1 cellular context compared by ENCODE assay signal in the genomic region with DNA sequence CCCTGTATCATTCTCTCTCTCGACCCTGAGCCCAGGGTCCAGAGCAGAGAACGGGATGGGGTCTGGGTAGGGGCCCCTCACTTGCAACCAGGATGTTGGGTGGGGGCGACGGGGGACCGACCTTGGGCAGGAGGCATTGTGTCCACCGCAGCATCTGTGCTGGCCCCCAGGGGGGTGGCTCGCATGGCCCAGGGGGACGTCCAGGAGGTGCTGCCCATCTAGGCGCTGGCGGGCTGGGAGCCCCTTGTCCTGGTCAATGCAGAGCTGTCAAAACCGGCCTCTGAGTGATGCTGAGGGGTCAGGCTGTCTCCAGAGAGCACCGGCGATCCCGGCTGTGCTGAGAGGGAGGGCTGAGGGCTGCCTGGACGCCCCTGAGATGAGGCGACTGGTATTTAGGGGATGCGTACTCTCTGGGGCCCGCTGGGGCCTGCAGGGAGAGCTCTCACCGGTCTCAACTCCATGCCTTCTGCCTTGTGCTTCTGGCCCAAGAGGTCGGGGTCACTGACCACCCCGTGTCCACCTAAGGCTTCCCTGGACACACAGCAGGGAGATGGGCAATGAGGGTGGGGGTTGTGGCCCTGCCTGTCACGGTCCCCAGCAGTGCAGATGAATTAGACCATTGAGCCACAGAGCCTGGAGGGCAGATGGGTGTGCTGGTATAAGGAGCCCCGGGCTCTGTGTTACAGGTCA.
TF ChIP-seq lines count a peak whose summit lies in the region.

No MANE protein-coding gene starts in this region.

TF ChIP-seq in GM23338, 12 proteins besides CTCF, POLR2A, EP300 and RAD21 (continued from another document):
- TF ChIP-seq, protein P1, sequence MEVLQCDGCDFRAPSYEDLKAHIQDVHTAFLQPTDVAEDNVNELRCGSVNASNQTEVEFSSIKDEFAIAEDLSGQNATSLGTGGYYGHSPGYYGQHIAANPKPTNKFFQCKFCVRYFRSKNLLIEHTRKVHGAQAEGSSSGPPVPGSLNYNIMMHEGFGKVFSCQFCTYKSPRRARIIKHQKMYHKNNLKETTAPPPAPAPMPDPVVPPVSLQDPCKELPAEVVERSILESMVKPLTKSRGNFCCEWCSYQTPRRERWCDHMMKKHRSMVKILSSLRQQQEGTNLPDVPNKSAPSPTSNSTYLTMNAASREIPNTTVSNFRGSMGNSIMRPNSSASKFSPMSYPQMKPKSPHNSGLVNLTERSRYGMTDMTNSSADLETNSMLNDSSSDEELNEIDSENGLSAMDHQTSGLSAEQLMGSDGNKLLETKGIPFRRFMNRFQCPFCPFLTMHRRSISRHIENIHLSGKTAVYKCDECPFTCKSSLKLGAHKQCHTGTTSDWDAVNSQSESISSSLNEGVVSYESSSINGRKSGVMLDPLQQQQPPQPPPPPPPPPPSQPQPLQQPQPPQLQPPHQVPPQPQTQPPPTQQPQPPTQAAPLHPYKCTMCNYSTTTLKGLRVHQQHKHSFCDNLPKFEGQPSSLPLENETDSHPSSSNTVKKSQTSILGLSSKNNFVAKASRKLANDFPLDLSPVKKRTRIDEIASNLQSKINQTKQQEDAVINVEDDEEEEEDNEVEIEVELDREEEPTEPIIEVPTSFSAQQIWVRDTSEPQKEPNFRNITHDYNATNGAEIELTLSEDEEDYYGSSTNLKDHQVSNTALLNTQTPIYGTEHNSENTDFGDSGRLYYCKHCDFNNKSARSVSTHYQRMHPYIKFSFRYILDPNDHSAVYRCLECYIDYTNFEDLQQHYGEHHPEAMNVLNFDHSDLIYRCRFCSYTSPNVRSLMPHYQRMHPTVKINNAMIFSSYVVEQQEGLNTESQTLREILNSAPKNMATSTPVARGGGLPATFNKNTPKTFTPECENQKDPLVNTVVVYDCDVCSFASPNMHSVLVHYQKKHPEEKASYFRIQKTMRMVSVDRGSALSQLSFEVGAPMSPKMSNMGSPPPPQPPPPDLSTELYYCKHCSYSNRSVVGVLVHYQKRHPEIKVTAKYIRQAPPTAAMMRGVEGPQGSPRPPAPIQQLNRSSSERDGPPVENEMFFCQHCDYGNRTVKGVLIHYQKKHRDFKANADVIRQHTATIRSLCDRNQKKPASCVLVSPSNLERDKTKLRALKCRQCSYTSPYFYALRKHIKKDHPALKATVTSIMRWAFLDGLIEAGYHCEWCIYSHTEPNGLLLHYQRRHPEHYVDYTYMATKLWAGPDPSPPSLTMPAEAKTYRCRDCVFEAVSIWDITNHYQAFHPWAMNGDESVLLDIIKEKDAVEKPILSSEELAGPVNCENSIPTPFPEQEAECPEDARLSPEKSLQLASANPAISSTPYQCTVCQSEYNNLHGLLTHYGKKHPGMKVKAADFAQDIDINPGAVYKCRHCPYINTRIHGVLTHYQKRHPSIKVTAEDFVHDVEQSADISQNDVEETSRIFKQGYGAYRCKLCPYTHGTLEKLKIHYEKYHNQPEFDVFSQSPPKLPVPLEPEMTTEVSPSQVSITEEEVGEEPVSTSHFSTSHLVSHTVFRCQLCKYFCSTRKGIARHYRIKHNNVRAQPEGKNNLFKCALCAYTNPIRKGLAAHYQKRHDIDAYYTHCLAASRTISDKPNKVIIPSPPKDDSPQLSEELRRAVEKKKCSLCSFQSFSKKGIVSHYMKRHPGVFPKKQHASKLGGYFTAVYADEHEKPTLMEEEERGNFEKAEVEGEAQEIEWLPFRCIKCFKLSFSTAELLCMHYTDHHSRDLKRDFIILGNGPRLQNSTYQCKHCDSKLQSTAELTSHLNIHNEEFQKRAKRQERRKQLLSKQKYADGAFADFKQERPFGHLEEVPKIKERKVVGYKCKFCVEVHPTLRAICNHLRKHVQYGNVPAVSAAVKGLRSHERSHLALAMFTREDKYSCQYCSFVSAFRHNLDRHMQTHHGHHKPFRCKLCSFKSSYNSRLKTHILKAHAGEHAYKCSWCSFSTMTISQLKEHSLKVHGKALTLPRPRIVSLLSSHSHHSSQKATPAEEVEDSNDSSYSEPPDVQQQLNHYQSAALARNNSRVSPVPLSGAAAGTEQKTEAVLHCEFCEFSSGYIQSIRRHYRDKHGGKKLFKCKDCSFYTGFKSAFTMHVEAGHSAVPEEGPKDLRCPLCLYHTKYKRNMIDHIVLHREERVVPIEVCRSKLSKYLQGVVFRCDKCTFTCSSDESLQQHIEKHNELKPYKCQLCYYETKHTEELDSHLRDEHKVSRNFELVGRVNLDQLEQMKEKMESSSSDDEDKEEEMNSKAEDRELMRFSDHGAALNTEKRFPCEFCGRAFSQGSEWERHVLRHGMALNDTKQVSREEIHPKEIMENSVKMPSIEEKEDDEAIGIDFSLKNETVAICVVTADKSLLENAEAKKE (CRISPR knock-in tag; IDR thresholded peaks at IDR 0.05), result no peak
- no peak for TF ChIP-seq EZH2 (IDR thresholded peaks at IDR 0.05; ENCODE audit: low read depth, unreplicated experiment)
- no peak for TF ChIP-seq ZNF331 (CRISPR knock-in tag; IDR thresholded peaks at IDR 0.05; ENCODE audit: low read depth)
- TF ChIP-seq ZNF114 (CRISPR knock-in tag; IDR thresholded peaks at IDR 0.05), result no peak
- no peak for TF ChIP-seq STAT1 (IDR thresholded peaks at IDR 0.05; ENCODE audit: unreplicated experiment)
- no peak for TF ChIP-seq NANOG (IDR thresholded peaks at IDR 0.05; ENCODE audit: borderline replicate concordance)
- no peak for TF ChIP-seq CREB1 (CRISPR knock-in tag; IDR thresholded peaks at IDR 0.05; ENCODE audit: low read depth)
- no peak for TF ChIP-seq EZH2phosphoT487 (IDR thresholded peaks at IDR 0.05; ENCODE audit: unreplicated experiment)
- TF ChIP-seq, protein P2, sequence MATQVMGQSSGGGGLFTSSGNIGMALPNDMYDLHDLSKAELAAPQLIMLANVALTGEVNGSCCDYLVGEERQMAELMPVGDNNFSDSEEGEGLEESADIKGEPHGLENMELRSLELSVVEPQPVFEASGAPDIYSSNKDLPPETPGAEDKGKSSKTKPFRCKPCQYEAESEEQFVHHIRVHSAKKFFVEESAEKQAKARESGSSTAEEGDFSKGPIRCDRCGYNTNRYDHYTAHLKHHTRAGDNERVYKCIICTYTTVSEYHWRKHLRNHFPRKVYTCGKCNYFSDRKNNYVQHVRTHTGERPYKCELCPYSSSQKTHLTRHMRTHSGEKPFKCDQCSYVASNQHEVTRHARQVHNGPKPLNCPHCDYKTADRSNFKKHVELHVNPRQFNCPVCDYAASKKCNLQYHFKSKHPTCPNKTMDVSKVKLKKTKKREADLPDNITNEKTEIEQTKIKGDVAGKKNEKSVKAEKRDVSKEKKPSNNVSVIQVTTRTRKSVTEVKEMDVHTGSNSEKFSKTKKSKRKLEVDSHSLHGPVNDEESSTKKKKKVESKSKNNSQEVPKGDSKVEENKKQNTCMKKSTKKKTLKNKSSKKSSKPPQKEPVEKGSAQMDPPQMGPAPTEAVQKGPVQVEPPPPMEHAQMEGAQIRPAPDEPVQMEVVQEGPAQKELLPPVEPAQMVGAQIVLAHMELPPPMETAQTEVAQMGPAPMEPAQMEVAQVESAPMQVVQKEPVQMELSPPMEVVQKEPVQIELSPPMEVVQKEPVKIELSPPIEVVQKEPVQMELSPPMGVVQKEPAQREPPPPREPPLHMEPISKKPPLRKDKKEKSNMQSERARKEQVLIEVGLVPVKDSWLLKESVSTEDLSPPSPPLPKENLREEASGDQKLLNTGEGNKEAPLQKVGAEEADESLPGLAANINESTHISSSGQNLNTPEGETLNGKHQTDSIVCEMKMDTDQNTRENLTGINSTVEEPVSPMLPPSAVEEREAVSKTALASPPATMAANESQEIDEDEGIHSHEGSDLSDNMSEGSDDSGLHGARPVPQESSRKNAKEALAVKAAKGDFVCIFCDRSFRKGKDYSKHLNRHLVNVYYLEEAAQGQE (IDR thresholded peaks at IDR 0.05; ENCODE audit: unreplicated experiment), result no peak
- TF ChIP-seq, protein P3, sequence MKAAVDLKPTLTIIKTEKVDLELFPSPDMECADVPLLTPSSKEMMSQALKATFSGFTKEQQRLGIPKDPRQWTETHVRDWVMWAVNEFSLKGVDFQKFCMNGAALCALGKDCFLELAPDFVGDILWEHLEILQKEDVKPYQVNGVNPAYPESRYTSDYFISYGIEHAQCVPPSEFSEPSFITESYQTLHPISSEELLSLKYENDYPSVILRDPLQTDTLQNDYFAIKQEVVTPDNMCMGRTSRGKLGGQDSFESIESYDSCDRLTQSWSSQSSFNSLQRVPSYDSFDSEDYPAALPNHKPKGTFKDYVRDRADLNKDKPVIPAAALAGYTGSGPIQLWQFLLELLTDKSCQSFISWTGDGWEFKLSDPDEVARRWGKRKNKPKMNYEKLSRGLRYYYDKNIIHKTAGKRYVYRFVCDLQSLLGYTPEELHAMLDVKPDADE (IDR thresholded peaks at IDR 0.05), result no peak
TF ChIP-seq in GM23338: peak in this region for 0.
